Comparison of ENCODE assay signal across 26 cellular contexts in genomic region chr7:151068069-151068773, GRCh38. TPM values are rescaled to one million over a fixed set of nuclear protein-coding genes. Genes with fewer than 3 reads are reported as not detected.
DNase-seq lines count a peak whose midpoint lies in the region; TF ChIP-seq lines count a peak whose summit lies in the region.
"Had no signal": no experiment of that assay in that cellular context is flagged by ENCODE, and none has a peak within 500 bp of the region (broad histone marks: within the 10 kb centered on the region; RNA-seq: fewer than 3 reads in every experiment).

No MANE protein-coding gene starts in this region.

- no peaks in the 10 kb centered on the region for H3K9me3 Mint-ChIP-seq in endodermal cell
- H3K9me3 Mint-ChIP-seq in osteocyte (ENCODE audit: unreplicated experiment), result no peaks in the 10 kb centered on the region
- H3K9me3 Mint-ChIP-seq: activated CD4-positive, alpha-beta memory T cell treated with anti-CD3 and anti-CD28 coated beads for 36 hours had no signal

- peaks cover 14% of the 10 kb centered on the region for H3F3A ChIP-seq in SK-N-SH (replicated peaks; ENCODE audit: insufficient read depth)

- intact Hi-C loops in adrenal gland (cut with DNase I) (no loop called here), sigmoid colon (cut with DNase I) (no loop called here), uterus (cut with DNase I; ENCODE audit: low total_unique reads) (no loop called here)

- H2AFZ ChIP-seq in SK-N-SH (ENCODE audit: low read depth), result no peak overlapping the region
- H2AFZ ChIP-seq: hepatocyte had no signal

- H3K4me3 ChIP-seq in SK-N-SH (ENCODE audit: low read depth in 2 of 2, low read length in 1 of 2) (no peak overlapping the region), endodermal cell (ENCODE audit: low read length) (no peak overlapping the region), adrenal gland (no peak overlapping the region), sigmoid colon (no peak overlapping the region), uterus (no peak overlapping the region)
- H3K4me3 ChIP-seq: dorsolateral prefrontal cortex, GM12878, hepatocyte, thoracic aorta had no signal

- H3K27me3 Mint-ChIP-seq in endodermal cell (ENCODE audit: insufficient read depth) (no peaks in the 10 kb centered on the region), osteocyte (ENCODE audit: unreplicated experiment) (no peaks in the 10 kb centered on the region)
- H3K27me3 Mint-ChIP-seq: activated CD4-positive, alpha-beta memory T cell treated with anti-CD3 and anti-CD28 coated beads for 36 hours had no signal

- POLR2A ChIA-PET in SK-N-SH (lab: Yijun Ruan, JAX), result interaction anchor here (1.1 to 1.5 kb wide), 2 partner anchors 8 to 13 kb away, joined by 3 read pairs; partner anchors contain the start of gene FASTK

- H3K79me2 ChIP-seq in SK-N-SH (ENCODE audit: insufficient read depth), result peaks cover 48% of the 10 kb centered on the region; the same call in 1 of the 2 replicates

- no peaks in the 10 kb centered on the region; a peak in 2 of 4 replicates for H3K4me1 ChIP-seq in SK-N-SH (ENCODE audit: control insufficient read depth in 1 of 2, insufficient read depth in 2 of 2, low read depth in 1 of 2, low read length in 1 of 2)
- peaks cover 3% of the 10 kb centered on the region for H3K4me1 ChIP-seq in endodermal cell (ENCODE audit: control insufficient read depth, insufficient read depth, low read length)
- peaks cover 0 to 4% of the 10 kb centered on the region in 2 donors for H3K4me1 ChIP-seq in adrenal gland (replicated peaks in 1 of 2)
- H3K4me1 ChIP-seq in sigmoid colon, result peaks cover 0 to 8% (median 7%) of the 10 kb centered on the region in 4 donors
- no peaks in the 10 kb centered on the region for H3K4me1 ChIP-seq in uterus
- H3K4me1 ChIP-seq: foreskin keratinocyte had no signal

- H3K4me2 ChIP-seq in SK-N-SH, result no peak overlapping the region
- H3K4me2 ChIP-seq: hepatocyte had no signal

- H3K27me3 ChIP-seq in SK-N-SH (ENCODE audit: insufficient read depth), result no peaks in the 10 kb centered on the region
- no peaks in the 10 kb centered on the region for H3K27me3 ChIP-seq in endodermal cell (ENCODE audit: control insufficient read depth, insufficient read depth, low read length, poor library complexity, severe bottlenecking)
- no peaks in the 10 kb centered on the region for H3K27me3 ChIP-seq in adrenal gland
- no peaks in the 10 kb centered on the region for H3K27me3 ChIP-seq in sigmoid colon
- no peaks in the 10 kb centered on the region for H3K27me3 ChIP-seq in uterus
- H3K27me3 ChIP-seq: dorsolateral prefrontal cortex, foreskin keratinocyte, hepatocyte had no signal

- H3K4me3 Mint-ChIP-seq in endodermal cell (no peak overlapping the region), osteocyte (ENCODE audit: unreplicated experiment) (no peak overlapping the region)
- H3K4me3 Mint-ChIP-seq: activated CD4-positive, alpha-beta memory T cell treated with anti-CD3 and anti-CD28 coated beads for 36 hours had no signal

- no peak for TF ChIP-seq RAD21 in SK-N-SH (IDR thresholded peaks at IDR 0.05; ENCODE audit: low read length)

- TF ChIP-seq EP300 in SK-N-SH (IDR thresholded peaks at IDR 0.05; ENCODE audit: borderline replicate concordance in 1 of 2, low read depth in 1 of 2, low read length in 1 of 2) (no peak), sigmoid colon (IDR thresholded peaks at IDR 0.05) (no peak)

- H3K36me3 ChIP-seq in SK-N-SH (replicated peaks in 1 of 2; ENCODE audit: control insufficient read depth in 1 of 2, insufficient read depth in 2 of 2, low read length in 1 of 2) (peaks cover 61 to 79% of the 10 kb centered on the region in 2 experiments), endodermal cell (ENCODE audit: control insufficient read depth, insufficient read depth, low read length) (peaks cover 64% of the 10 kb centered on the region), adrenal gland (replicated peaks in 1 of 2) (peaks cover 0 to 93% of the 10 kb centered on the region in 2 donors), sigmoid colon (peaks cover 37 to 98% (median 78%) of the 10 kb centered on the region in 4 donors), uterus (no peaks in the 10 kb centered on the region)

- DNase-seq in ELF-1 (ENCODE audit: low read depth, low spot score) (peak; percentile 68), SK-N-SH (no peak), endodermal cell (peak; percentile 69), osteocyte (ENCODE audit: extremely low spot score, unreplicated experiment) (no peak), T-helper 9 cell (no peak), adrenal gland (no peak), sigmoid colon (no peak), uterus (no peak)
- DNase-seq: activated CD4-positive, alpha-beta memory T cell treated with anti-CD3 and anti-CD28 coated beads for 36 hours; activated CD4-positive, CD25-positive, alpha-beta regulatory T cell; activated effector memory CD4-positive, alpha-beta T cell treated with anti-CD3 and anti-CD28 coated beads, Interleukin-2, amount 50 U/mL, for 16 hours; AML-193; caudate nucleus; dorsolateral prefrontal cortex; foreskin keratinocyte; GOT3; KG1; NCI-H2171; NCI-H526; small intestine; stimulated activated CD4-positive, alpha-beta T cell treated with anti-CD3 and anti-CD28 coated beads, Interleukin-2, amount 100 ng/mL, for 48 hours; stimulated activated naive CD4-positive, alpha-beta T cell had no signal

- no peak for TF ChIP-seq POLR2A in adrenal gland (IDR thresholded peaks at IDR 0.05)
- no peak for TF ChIP-seq POLR2A in sigmoid colon (IDR thresholded peaks at IDR 0.05)
- TF ChIP-seq POLR2A in uterus (IDR thresholded peaks at IDR 0.05), result no peak

- H3K27ac ChIP-seq in SK-N-SH (ENCODE audit: low read depth in 2 of 2, low read length in 1 of 2) (no peak overlapping the region), endodermal cell (ENCODE audit: low read depth, low read length) (no peak overlapping the region), adrenal gland (no peak overlapping the region), sigmoid colon (no peak overlapping the region), uterus (no peak overlapping the region)
- H3K27ac ChIP-seq: dorsolateral prefrontal cortex, epithelial cell of prostate, foreskin keratinocyte, hepatocyte, thoracic aorta had no signal

- H3K9ac ChIP-seq in SK-N-SH (no peak overlapping the region), endodermal cell (ENCODE audit: extremely low read depth, low read length, poor library complexity, severe bottlenecking) (no peak overlapping the region)

- H3K9me3 ChIP-seq in SK-N-SH (no peaks in the 10 kb centered on the region), endodermal cell (ENCODE audit: control insufficient read depth, low read length) (no peaks in the 10 kb centered on the region), adrenal gland (replicated peaks in 1 of 3) (no peaks in the 10 kb centered on the region), sigmoid colon (no peaks in the 10 kb centered on the region), uterus (no peaks in the 10 kb centered on the region)
- H3K9me3 ChIP-seq: thoracic aorta had no signal

- H3K4me1 Mint-ChIP-seq in endodermal cell (peaks cover 4% of the 10 kb centered on the region), osteocyte (ENCODE audit: unreplicated experiment) (peaks cover 12% of the 10 kb centered on the region)

- H3K36me3 Mint-ChIP-seq in endodermal cell (ENCODE audit: low read depth) (peaks cover 55% of the 10 kb centered on the region), osteocyte (ENCODE audit: unreplicated experiment) (peaks cover 23% of the 10 kb centered on the region)

- H3K27ac Mint-ChIP-seq in endodermal cell (peak overlapping the region; percentile 82), osteocyte (ENCODE audit: unreplicated experiment) (peak overlapping the region; percentile 18)
- H3K27ac Mint-ChIP-seq: activated CD4-positive, alpha-beta memory T cell treated with anti-CD3 and anti-CD28 coated beads for 36 hours had no signal

- peaks cover 15% of the 10 kb centered on the region for H4K20me1 ChIP-seq in SK-N-SH (ENCODE audit: insufficient read depth)

- TF ChIP-seq CTCF in SK-N-SH (IDR thresholded peaks at IDR 0.05) (no peak), endodermal cell (conservative IDR thresholded peaks at IDR 0.05) (no peak), osteocyte (IDR thresholded peaks at IDR 0.05) (no peak), adrenal gland (IDR thresholded peaks at IDR 0.05) (no peak), sigmoid colon (IDR thresholded peaks at IDR 0.05) (no peak), uterus (IDR thresholded peaks at IDR 0.05) (no peak)

- WGBS in SK-N-SH (ENCODE audit: low lambda C conversion rate), result 78% methylated on average over 12 of the region's 12 CpGs
- WGBS in endodermal cell (ENCODE audit: insufficient coverage in 1 of 2, insufficient read length in 1 of 2), 2 experiments, result 79 to 82% methylated on average over 12 of the region's 12 CpGs
- WGBS in adrenal gland, 4 donors, result 86 to 91% (median 89%) methylated on average over 10 to 12 of the region's 12 CpGs
- WGBS in sigmoid colon, 2 donors, result 92 to 93% methylated on average over 12 of the region's 12 CpGs

- H3K9me2 ChIP-seq in SK-N-SH, result no peaks in the 10 kb centered on the region

- CTCF ChIA-PET in SK-N-SH (lab: Yijun Ruan, JAX), result interaction anchor here (0.6 to 12.2 kb wide), 8 partner anchors 8 to 50 kb away, joined by 3 to 77 read pairs (median 5); partner anchors contain the start of genes CDK5 and SLC4A2

RNA-seq across cellular contexts. Expression of gene SLC4A2, which starts 8.8 kb away (rescaled TPM):
- 123 and 167 TPM in 2 replicates for polyA plus RNA-seq in SK-N-SH (2012; rRNA removed)
- 60.6 and 67.2 TPM in 2 replicates for polyA plus RNA-seq in SK-N-SH (2012; cell fraction: cytosol; rRNA removed)
- 478 and 1,049 TPM in 2 replicates for polyA plus RNA-seq in SK-N-SH (2012; cell fraction: nucleus; rRNA removed)
- total RNA-seq in endodermal cell, result 100 to 1,000 TPM; 265 to 284 TPM
- 88.2 TPM for polyA plus RNA-seq in endodermal cell (2013, experiment 1 of 2)
- 83.1 TPM for polyA plus RNA-seq in endodermal cell (2013, experiment 2 of 2)
- 289 and 297 TPM in 2 replicates for total RNA-seq in osteocyte
- 100 to 1,000 TPM in 7 of 8 donors, 10 to 100 TPM in 1; 67.4 to 179 (median 155) TPM for total RNA-seq in adrenal gland
- 100 to 1,000 TPM in 2 of 3 donors, 10 to 100 TPM in 1; 31.5 to 258 (median 157) TPM for polyA plus RNA-seq in adrenal gland
- total RNA-seq in sigmoid colon, result 100 to 1,000 TPM in 1 of 4 donors, 10 to 100 TPM in 3; 56.9 to 124 (median 91.7) TPM
- polyA plus RNA-seq in sigmoid colon, result 100 to 1,000 TPM in 1 of 3 donors, 10 to 100 TPM in 2; 12.3 to 114 (median 23.4) TPM
- total RNA-seq in uterus, result 100 to 1,000 TPM in 2 of 4 donors, 10 to 100 TPM in 2; 37.4 to 177 (median 88.6) TPM

RNA-seq across cellular contexts. Expression of gene CDK5, which starts 10.5 kb away (rescaled TPM):
- polyA plus RNA-seq in SK-N-SH (2012; rRNA removed), result 123 and 125 TPM in 2 replicates
- polyA plus RNA-seq in SK-N-SH (2012; cell fraction: cytosol; rRNA removed), result 97.6 and 104 TPM in 2 replicates
- 77.3 and 91.3 TPM in 2 replicates for polyA plus RNA-seq in SK-N-SH (2012; cell fraction: nucleus; rRNA removed)
- 10 to 100 TPM; 22.2 to 25.2 TPM for total RNA-seq in endodermal cell
- polyA plus RNA-seq in endodermal cell (2013, experiment 1 of 2), result 22.0 TPM
- 18.7 TPM for polyA plus RNA-seq in endodermal cell (2013, experiment 2 of 2)
- 18.8 and 23.7 TPM in 2 replicates for total RNA-seq in osteocyte
- 10 to 100 TPM; 15.4 to 26.0 (median 21.8) TPM for total RNA-seq in adrenal gland
- polyA plus RNA-seq in adrenal gland, result 10 to 100 TPM; 15.8 to 19.3 (median 15.9) TPM
- total RNA-seq in sigmoid colon, result 1 to 10 TPM; 6.9 to 8.3 (median 7.7) TPM
- 10 to 100 TPM in 1 of 3 donors, 1 to 10 TPM in 2; 6.0 to 10.6 (median 9.8) TPM for polyA plus RNA-seq in sigmoid colon
- 1 to 10 TPM in 3 of 4 donors, under 1 TPM in 1; 0.51 to 9.3 (median 2.7) TPM for total RNA-seq in uterus

RNA-seq across cellular contexts. Expression of gene FASTK, which starts 12.4 kb away (rescaled TPM):
- 125 and 148 TPM in 2 replicates for polyA plus RNA-seq in SK-N-SH (2012; rRNA removed)
- 34.4 and 60.5 TPM in 2 replicates for polyA plus RNA-seq in SK-N-SH (2012; cell fraction: cytosol; rRNA removed)
- 699 and 1,159 TPM in 2 replicates for polyA plus RNA-seq in SK-N-SH (2012; cell fraction: nucleus; rRNA removed)
- 10 to 100 TPM; 64.0 to 71.0 TPM for total RNA-seq in endodermal cell
- polyA plus RNA-seq in endodermal cell (2013, experiment 1 of 2), result 62.8 TPM
- polyA plus RNA-seq in endodermal cell (2013, experiment 2 of 2), result 53.4 TPM
- 101 and 104 TPM in 2 replicates for total RNA-seq in osteocyte
- 100 to 1,000 TPM in 1 of 8 donors, 10 to 100 TPM in 7; 42.0 to 112 (median 85.8) TPM for total RNA-seq in adrenal gland
- 100 to 1,000 TPM in 2 of 3 donors, 10 to 100 TPM in 1; 21.4 to 516 (median 281) TPM for polyA plus RNA-seq in adrenal gland
- 10 to 100 TPM; 61.5 to 80.0 (median 69.9) TPM for total RNA-seq in sigmoid colon
- 100 to 1,000 TPM in 1 of 3 donors, 10 to 100 TPM in 2; 61.3 to 124 (median 65.0) TPM for polyA plus RNA-seq in sigmoid colon
- total RNA-seq in uterus, result 10 to 100 TPM; 37.1 to 84.9 (median 52.4) TPM

RNA-seq across cellular contexts. Expression of gene TMUB1, which starts 15.1 kb away (rescaled TPM):
- polyA plus RNA-seq in SK-N-SH (2012; rRNA removed) (37.8 and 60.6 TPM in 2 replicates), adrenal gland (100 to 1,000 TPM in 2 of 3 donors, 1 to 10 TPM in 1; 5.2 to 152 (median 101) TPM), sigmoid colon (10 to 100 TPM; 45.0 to 74.6 (median 47.4) TPM)
- 21.7 and 37.0 TPM in 2 replicates for polyA plus RNA-seq in SK-N-SH (2012; cell fraction: cytosol; rRNA removed)
- polyA plus RNA-seq in SK-N-SH (2012; cell fraction: nucleus; rRNA removed), result 58.0 and 66.2 TPM in 2 replicates
- total RNA-seq in endodermal cell (10 to 100 TPM; 48.1 to 52.6 TPM), osteocyte (26.1 and 30.0 TPM in 2 replicates), adrenal gland (10 to 100 TPM; 31.5 to 74.6 (median 43.4) TPM), sigmoid colon (10 to 100 TPM; 33.4 to 48.9 (median 41.9) TPM), uterus (10 to 100 TPM in 2 of 4 donors, 1 to 10 TPM in 2; 2.9 to 32.8 (median 8.6) TPM)
- polyA plus RNA-seq in endodermal cell (2013, experiment 1 of 2), result 42.7 TPM
- polyA plus RNA-seq in endodermal cell (2013, experiment 2 of 2), result 41.2 TPM

RNA-seq across cellular contexts. Expression of gene AGAP3, which starts 18.1 kb away (rescaled TPM):
- polyA plus RNA-seq in SK-N-SH (2012; rRNA removed) (108 and 126 TPM in 2 replicates), adrenal gland (100 to 1,000 TPM in 2 of 3 donors, 10 to 100 TPM in 1; 18.3 to 236 (median 111) TPM), sigmoid colon (10 to 100 TPM; 27.7 to 42.3 (median 33.6) TPM)
- 61.7 and 84.8 TPM in 2 replicates for polyA plus RNA-seq in SK-N-SH (2012; cell fraction: cytosol; rRNA removed)
- polyA plus RNA-seq in SK-N-SH (2012; cell fraction: nucleus; rRNA removed), result 361 and 701 TPM in 2 replicates
- total RNA-seq in endodermal cell (100 to 1,000 TPM; 113 to 116 TPM), osteocyte (131 and 135 TPM in 2 replicates), adrenal gland (100 to 1,000 TPM in 1 of 8 donors, 10 to 100 TPM in 7; 38.0 to 105 (median 50.9) TPM), sigmoid colon (10 to 100 TPM; 34.2 to 89.7 (median 40.9) TPM), uterus (100 to 1,000 TPM in 1 of 4 donors, 10 to 100 TPM in 3; 28.2 to 174 (median 53.2) TPM)
- 65.6 TPM for polyA plus RNA-seq in endodermal cell (2013, experiment 1 of 2)
- polyA plus RNA-seq in endodermal cell (2013, experiment 2 of 2), result 64.1 TPM

Comparison
In these comparisons a context has a peak if more than half of its experiments do, and no peak if none do; other contexts are left out.
1. DNase-seq: peak in ELF-1 (single experiment) and endodermal cell (single experiment); none in SK-N-SH (single experiment), osteocyte (single experiment), T-helper 9 cell (single experiment), adrenal gland (0 of 7), sigmoid colon (single experiment) and uterus (0 of 2).